In genomic region chr17:19360772-19361171, GRCh38 we compare ENCODE assay signal across 22 cellular contexts. TPM values are rescaled to one million over a fixed set of nuclear protein-coding genes. Genes with fewer than 3 reads are reported as not detected.
DNase-seq lines count a peak whose midpoint lies in the region; ATAC-seq and TF ChIP-seq lines count a peak whose summit lies in the region.
"Had no signal": no experiment of that assay in that cellular context is flagged by ENCODE, and none has a peak within 500 bp of the region (broad histone marks: within the 10 kb centered on the region; RNA-seq: fewer than 3 reads in every experiment).

No MANE protein-coding gene starts in this region.

- H3K27ac Mint-ChIP-seq in MCF 10A (ENCODE audit: low read depth, unreplicated experiment): no peak overlapping the region
- H3K27ac Mint-ChIP-seq in endodermal cell: no peak overlapping the region
- H3K27ac Mint-ChIP-seq in stimulated activated effector memory CD8-positive, alpha-beta T cell treated with anti-CD3 and anti-CD28 coated beads, Interleukin-12 subunit alpha, Interleukin-12 subunit beta, amount 100 ng/mL, for 72 hours: no peak overlapping the region
- no peak overlapping the region for H3K27ac Mint-ChIP-seq in activated T-helper 2 cell treated with anti-CD3 and anti-CD28 coated beads, Interferon-gamma antibody, Interleukin-2, Interleukin-4, amounts not matched to agents 10 μg/mL and 5 μg/mL and 100 μg/mL, durations not matched to agents 14 hours and 24 hours and 36 hours
- H3K27ac Mint-ChIP-seq in natural killer cell treated with Interleukin-12 subunit alpha and Interleukin-12 subunit beta and Interleukin-15 and Interleukin-18, amount 100 ng/mL, for 72 hours: no peak overlapping the region

- H3K4me3 Mint-ChIP-seq in MCF 10A (ENCODE audit: unreplicated experiment): peak overlapping the region; percentile 78
- no peak overlapping the region for H3K4me3 Mint-ChIP-seq in endodermal cell
- H3K4me3 Mint-ChIP-seq in stimulated activated effector memory CD8-positive, alpha-beta T cell treated with anti-CD3 and anti-CD28 coated beads, Interleukin-12 subunit alpha, Interleukin-12 subunit beta, amount 100 ng/mL, for 72 hours: peak overlapping the region; percentile 74
- H3K4me3 Mint-ChIP-seq in activated T-helper 2 cell treated with anti-CD3 and anti-CD28 coated beads, Interferon-gamma antibody, Interleukin-2, Interleukin-4, amounts not matched to agents 10 μg/mL and 5 μg/mL and 100 μg/mL, durations not matched to agents 14 hours and 24 hours and 36 hours (ENCODE audit: low read depth): no peak overlapping the region
- H3K4me3 Mint-ChIP-seq in natural killer cell treated with Interleukin-12 subunit alpha and Interleukin-12 subunit beta and Interleukin-15 and Interleukin-18, amount 100 ng/mL, for 72 hours: no peak overlapping the region

- H3K4me1 Mint-ChIP-seq in MCF 10A (ENCODE audit: insufficient read depth, unreplicated experiment) (peaks cover 14% of the 10 kb centered on the region), endodermal cell (peaks cover 21% of the 10 kb centered on the region)
- H3K4me1 Mint-ChIP-seq in stimulated activated effector memory CD8-positive, alpha-beta T cell treated with anti-CD3 and anti-CD28 coated beads, Interleukin-12 subunit alpha, Interleukin-12 subunit beta, amount 100 ng/mL, for 72 hours: peaks cover 10% of the 10 kb centered on the region
- peaks cover 3% of the 10 kb centered on the region for H3K4me1 Mint-ChIP-seq in activated T-helper 2 cell treated with anti-CD3 and anti-CD28 coated beads, Interferon-gamma antibody, Interleukin-2, Interleukin-4, amounts not matched to agents 10 μg/mL and 5 μg/mL and 100 μg/mL, durations not matched to agents 14 hours and 24 hours and 36 hours (ENCODE audit: low read depth)
- peaks cover 13 to 17% of the 10 kb centered on the region in 2 donors for H3K4me1 Mint-ChIP-seq in natural killer cell treated with Interleukin-12 subunit alpha and Interleukin-12 subunit beta and Interleukin-15 and Interleukin-18, amount 100 ng/mL, for 72 hours (ENCODE audit: low read depth in 2 of 2)

- TF ChIP-seq CTCF in MCF 10A (IDR thresholded peaks at IDR 0.05; ENCODE audit: unreplicated experiment) (no peak), breast epithelium (IDR thresholded peaks at IDR 0.05) (no peak), endodermal cell (conservative IDR thresholded peaks at IDR 0.05) (no peak)

- no TSS peak for BruUV-seq in MCF 10A (replicated peaks; lab: Mats Ljungman, UMichigan)

- no peaks in the 10 kb centered on the region for H3K36me3 ChIP-seq in breast epithelium
- no peaks in the 10 kb centered on the region for H3K36me3 ChIP-seq in SJCRH30
- peaks cover 5% of the 10 kb centered on the region for H3K36me3 ChIP-seq in endodermal cell (ENCODE audit: control insufficient read depth, insufficient read depth, low read length)

- no peak overlapping the region for H3K9ac ChIP-seq in endodermal cell (ENCODE audit: extremely low read depth, low read length, poor library complexity, severe bottlenecking)

- CTCF ChIA-PET in MCF 10A (lab: Yijun Ruan, JAX): no interaction called here

- ATAC-seq in stimulated activated effector memory CD8-positive, alpha-beta T cell treated with anti-CD3 and anti-CD28 coated beads, Interleukin-12 subunit alpha, Interleukin-12 subunit beta, amount 100 ng/mL, for 72 hours: no peak
- ATAC-seq in natural killer cell treated with Interleukin-12 subunit alpha and Interleukin-12 subunit beta and Interleukin-15 and Interleukin-18, amount 100 ng/mL, for 72 hours: no peak
- ATAC-seq: K562 had no signal

- peaks cover 0 to 10% of the 10 kb centered on the region in 2 donors for H3K4me1 ChIP-seq in breast epithelium
- peaks cover 21% of the 10 kb centered on the region for H3K4me1 ChIP-seq in SJCRH30
- H3K4me1 ChIP-seq in endodermal cell (ENCODE audit: control insufficient read depth, insufficient read depth, low read length): peaks cover 3% of the 10 kb centered on the region

- WGBS in endodermal cell (ENCODE audit: insufficient coverage in 1 of 2, insufficient read length in 1 of 2), 2 experiments: 95% methylated on average over 6 to 8 of the region's 8 CpGs

- H3K36me3 Mint-ChIP-seq in MCF 10A (ENCODE audit: insufficient read depth, unreplicated experiment) (peaks cover 18% of the 10 kb centered on the region), endodermal cell (ENCODE audit: low read depth) (peaks cover 20% of the 10 kb centered on the region)
- no peaks in the 10 kb centered on the region for H3K36me3 Mint-ChIP-seq in stimulated activated effector memory CD8-positive, alpha-beta T cell treated with anti-CD3 and anti-CD28 coated beads, Interleukin-12 subunit alpha, Interleukin-12 subunit beta, amount 100 ng/mL, for 72 hours
- no peaks in the 10 kb centered on the region for H3K36me3 Mint-ChIP-seq in activated T-helper 2 cell treated with anti-CD3 and anti-CD28 coated beads, Interferon-gamma antibody, Interleukin-2, Interleukin-4, amounts not matched to agents 10 μg/mL and 5 μg/mL and 100 μg/mL, durations not matched to agents 14 hours and 24 hours and 36 hours (ENCODE audit: low read depth)
- no peaks in the 10 kb centered on the region for H3K36me3 Mint-ChIP-seq in natural killer cell treated with Interleukin-12 subunit alpha and Interleukin-12 subunit beta and Interleukin-15 and Interleukin-18, amount 100 ng/mL, for 72 hours

- no peak for TF ChIP-seq POLR2A in breast epithelium (IDR thresholded peaks at IDR 0.05)

- H3K27me3 Mint-ChIP-seq in MCF 10A (ENCODE audit: insufficient read depth, unreplicated experiment): no peaks in the 10 kb centered on the region
- no peaks in the 10 kb centered on the region for H3K27me3 Mint-ChIP-seq in endodermal cell (ENCODE audit: insufficient read depth)
- peaks cover 16% of the 10 kb centered on the region for H3K27me3 Mint-ChIP-seq in activated T-helper 2 cell treated with anti-CD3 and anti-CD28 coated beads, Interferon-gamma antibody, Interleukin-2, Interleukin-4, amounts not matched to agents 10 μg/mL and 5 μg/mL and 100 μg/mL, durations not matched to agents 14 hours and 24 hours and 36 hours (ENCODE audit: low read depth)
- H3K27me3 Mint-ChIP-seq in natural killer cell treated with Interleukin-12 subunit alpha and Interleukin-12 subunit beta and Interleukin-15 and Interleukin-18, amount 100 ng/mL, for 72 hours: peaks cover 0 to 6% of the 10 kb centered on the region in 2 donors

- H3K4me3 ChIP-seq in breast epithelium: no peak overlapping the region
- H3K4me3 ChIP-seq in SJCRH30: no peak overlapping the region
- H3K4me3 ChIP-seq in endodermal cell (ENCODE audit: low read length): no peak overlapping the region
- H3K4me3 ChIP-seq: K562 had no signal

- H3K9me3 ChIP-seq in breast epithelium: no peaks in the 10 kb centered on the region
- H3K9me3 ChIP-seq in SJCRH30 (replicated peaks): no peaks in the 10 kb centered on the region
- no peaks in the 10 kb centered on the region for H3K9me3 ChIP-seq in endodermal cell (ENCODE audit: control insufficient read depth, low read length)

- intact Hi-C loops in MCF 10A (cut with micrococcal nuclease) (loop anchor here (5.0 kb wide), 1 partner anchor 287 kb away; the partner anchor contains the start of gene ALDH3A2), breast epithelium (cut with DNase I; ENCODE audit: low total_unique reads) (loop anchor here (5.0 to 10.0 kb wide), 2 partner anchors 87 to 294 kb away; no protein-coding TSS in a partner anchor)
- intact Hi-C loops in activated T-helper 2 cell treated with anti-CD3 and anti-CD28 coated beads, Interferon-gamma antibody, Interleukin-2, Interleukin-4, amounts not matched to agents 10 μg/mL and 5 μg/mL and 100 μg/mL, durations not matched to agents 14 hours and 24 hours and 36 hours (cut with micrococcal nuclease): no loop called here

- POLR2A ChIA-PET in MCF 10A (lab: Yijun Ruan, JAX): interaction anchor here (1.5 to 5.9 kb wide), 3 partner anchors 17 to 287 kb away, joined by 6 to 61 read pairs (median 22); partner anchors contain the start of genes ALDH3A2 and MAPK7

- H3K27me3 ChIP-seq in breast epithelium (no peaks in the 10 kb centered on the region), SJCRH30 (no peaks in the 10 kb centered on the region), endodermal cell (ENCODE audit: control insufficient read depth, insufficient read depth, low read length, poor library complexity, severe bottlenecking) (no peaks in the 10 kb centered on the region)

- H3K9me3 Mint-ChIP-seq in MCF 10A (ENCODE audit: unreplicated experiment) (no peaks in the 10 kb centered on the region), endodermal cell (no peaks in the 10 kb centered on the region)
- no peaks in the 10 kb centered on the region for H3K9me3 Mint-ChIP-seq in stimulated activated effector memory CD8-positive, alpha-beta T cell treated with anti-CD3 and anti-CD28 coated beads, Interleukin-12 subunit alpha, Interleukin-12 subunit beta, amount 100 ng/mL, for 72 hours
- H3K9me3 Mint-ChIP-seq in activated T-helper 2 cell treated with anti-CD3 and anti-CD28 coated beads, Interferon-gamma antibody, Interleukin-2, Interleukin-4, amounts not matched to agents 10 μg/mL and 5 μg/mL and 100 μg/mL, durations not matched to agents 14 hours and 24 hours and 36 hours: no peaks in the 10 kb centered on the region
- H3K9me3 Mint-ChIP-seq in natural killer cell treated with Interleukin-12 subunit alpha and Interleukin-12 subunit beta and Interleukin-15 and Interleukin-18, amount 100 ng/mL, for 72 hours: no peaks in the 10 kb centered on the region
- H3K9me3 Mint-ChIP-seq: CD8-positive, alpha-beta memory T cell had no signal

- no peak overlapping the region for H3K27ac ChIP-seq in breast epithelium
- no peak overlapping the region for H3K27ac ChIP-seq in SJCRH30
- H3K27ac ChIP-seq in endodermal cell (ENCODE audit: low read depth, low read length): no peak overlapping the region
- H3K27ac ChIP-seq: 22Rv1 had no signal

- DNase-seq in MCF 10A (ENCODE audit: unreplicated experiment): no peak
- DNase-seq in breast epithelium (ENCODE audit: low spot score in 2 of 2): no peak
- DNase-seq in SJCRH30: peak; percentile 15 to 38
- peak; percentile 42 for DNase-seq in endodermal cell
- no peak for DNase-seq in stimulated activated effector memory CD8-positive, alpha-beta T cell treated with anti-CD3 and anti-CD28 coated beads, Interleukin-12 subunit alpha, Interleukin-12 subunit beta, amount 100 ng/mL, for 72 hours (ENCODE audit: low spot score in 2 of 2)
- no peak for DNase-seq in activated T-helper 2 cell treated with anti-CD3 and anti-CD28 coated beads, Interferon-gamma antibody, Interleukin-2, Interleukin-4, amounts not matched to agents 10 μg/mL and 5 μg/mL and 100 μg/mL, durations not matched to agents 14 hours and 24 hours and 36 hours (ENCODE audit: low spot score)
- no peak for DNase-seq in natural killer cell treated with Interleukin-12 subunit alpha and Interleukin-12 subunit beta and Interleukin-15 and Interleukin-18, amount 100 ng/mL, for 72 hours (ENCODE audit: low spot score)
- no peak for DNase-seq in activated naive CD4-positive, alpha-beta T cell (lab: John Stamatoyannopoulos, UW)
- DNase-seq: C1 segment of cervical spinal cord, DMS53, GF-D8, MM.1S, NCI-H1048, NCI-H1417 treated with DMSO at 0.1 percent for 48 hours, NCI-H187, NCI-H446, NCI-H526, RPMI8226 had no signal

RNA-seq across cellular contexts. Expression of gene B9D1, which starts 1.8 kb away (rescaled TPM):
- total RNA-seq in MCF 10A (2022): 30.4 and 33.0 TPM in 2 replicates
- total RNA-seq in breast epithelium: 10 to 100 TPM; 14.4 to 29.2 (median 28.4) TPM
- total RNA-seq in SJCRH30 (2014; rRNA removed; shearing (Covaris generic)): 15.2 and 15.3 TPM in 2 replicates
- 10 to 100 TPM; 37.7 to 42.8 TPM for total RNA-seq in endodermal cell
- polyA plus RNA-seq in endodermal cell (2013, experiment 1 of 2): 28.5 TPM
- polyA plus RNA-seq in endodermal cell (2013, experiment 2 of 2): 25.0 TPM
- total RNA-seq in activated T-helper 2 cell treated with anti-CD3 and anti-CD28 coated beads, Interferon-gamma antibody, Interleukin-2, Interleukin-4, amounts not matched to agents 10 μg/mL and 5 μg/mL and 100 μg/mL, durations not matched to agents 14 hours and 24 hours and 36 hours: 6.7 TPM in 2 replicates
- total RNA-seq in natural killer cell treated with Interleukin-12 subunit alpha and Interleukin-12 subunit beta and Interleukin-15 and Interleukin-18, amount 100 ng/mL, for 72 hours: 1 to 10 TPM; 2.2 to 4.9 TPM

RNA-seq across cellular contexts. Expression of gene MAPK7, which starts 17.5 kb away (rescaled TPM):
- total RNA-seq in MCF 10A (2022): 14.5 and 18.2 TPM in 2 replicates
- total RNA-seq in breast epithelium: 10 to 100 TPM; 21.4 to 39.0 (median 22.7) TPM
- total RNA-seq in SJCRH30 (2014; rRNA removed; shearing (Covaris generic)): 38.3 and 43.1 TPM in 2 replicates
- 10 to 100 TPM; 33.3 to 53.4 TPM for total RNA-seq in endodermal cell
- 29.3 TPM for polyA plus RNA-seq in endodermal cell (2013, experiment 1 of 2)
- 25.5 TPM for polyA plus RNA-seq in endodermal cell (2013, experiment 2 of 2)
- 18.9 and 22.6 TPM in 2 replicates for total RNA-seq in activated T-helper 2 cell treated with anti-CD3 and anti-CD28 coated beads, Interferon-gamma antibody, Interleukin-2, Interleukin-4, amounts not matched to agents 10 μg/mL and 5 μg/mL and 100 μg/mL, durations not matched to agents 14 hours and 24 hours and 36 hours
- 10 to 100 TPM; 28.7 to 29.8 TPM for total RNA-seq in natural killer cell treated with Interleukin-12 subunit alpha and Interleukin-12 subunit beta and Interleukin-15 and Interleukin-18, amount 100 ng/mL, for 72 hours

RNA-seq across cellular contexts. Expression of gene MFAP4, which starts 26.2 kb away (rescaled TPM):
- not detected in 2 replicates for total RNA-seq in MCF 10A (2022)
- total RNA-seq in breast epithelium: 100 to 1,000 TPM in 2 of 3 donors, 10 to 100 TPM in 1; 45.5 to 186 (median 116) TPM
- total RNA-seq in SJCRH30 (2014; rRNA removed; shearing (Covaris generic)): 79.6 and 82.5 TPM in 2 replicates
- total RNA-seq in endodermal cell: 10 to 100 TPM; 11.1 to 36.8 TPM
- polyA plus RNA-seq in endodermal cell (2013, experiment 1 of 2): 20.4 TPM
- polyA plus RNA-seq in endodermal cell (2013, experiment 2 of 2): 18.1 TPM
- not detected in 2 replicates for total RNA-seq in activated T-helper 2 cell treated with anti-CD3 and anti-CD28 coated beads, Interferon-gamma antibody, Interleukin-2, Interleukin-4, amounts not matched to agents 10 μg/mL and 5 μg/mL and 100 μg/mL, durations not matched to agents 14 hours and 24 hours and 36 hours
- not detected for total RNA-seq in natural killer cell treated with Interleukin-12 subunit alpha and Interleukin-12 subunit beta and Interleukin-15 and Interleukin-18, amount 100 ng/mL, for 72 hours
- total RNA-seq: CD8-positive, alpha-beta memory T cell had no signal
- polyA plus RNA-seq: CD8-positive, alpha-beta memory T cell had no signal

RNA-seq across cellular contexts. Expression of gene RNF112, which starts 50.3 kb away (rescaled TPM):
- total RNA-seq in MCF 10A (2022) (0.25 TPM in 1 of 2 replicates, not detected in the other), breast epithelium (1 to 10 TPM in 2 of 3 donors, under 1 TPM in 1; 0.96 to 2.9 (median 2.3) TPM), endodermal cell (1 to 10 TPM; 1.1 to 1.9 TPM)
- 1.2 and 2.4 TPM in 2 replicates for total RNA-seq in SJCRH30 (2014; rRNA removed; shearing (Covaris generic))
- polyA plus RNA-seq in endodermal cell (2013, experiment 1 of 2): 1.4 TPM
- 1.1 TPM for polyA plus RNA-seq in endodermal cell (2013, experiment 2 of 2)
- total RNA-seq in activated T-helper 2 cell treated with anti-CD3 and anti-CD28 coated beads, Interferon-gamma antibody, Interleukin-2, Interleukin-4, amounts not matched to agents 10 μg/mL and 5 μg/mL and 100 μg/mL, durations not matched to agents 14 hours and 24 hours and 36 hours: 0.16 and 0.32 TPM in 2 replicates
- total RNA-seq in natural killer cell treated with Interleukin-12 subunit alpha and Interleukin-12 subunit beta and Interleukin-15 and Interleukin-18, amount 100 ng/mL, for 72 hours: 1 to 10 TPM in 1 of 2 donors, under 1 TPM in 1; 0.14 to 1.1 TPM
- total RNA-seq: LHCN-M2 had no signal
- polyA plus RNA-seq: CD8-positive, alpha-beta memory T cell; K562 had no signal

Comparison
In these comparisons a context has a peak if more than half of its experiments do, and no peak if none do; other contexts are left out.
1. RNA of gene MFAP4, which starts 26.2 kb away (total RNA-seq): 45.5 to 186 TPM in breast epithelium, 79.6 to 82.5 TPM in SJCRH30 and 11.1 to 36.8 TPM in endodermal cell; not detected in MCF 10A, not detected in activated T-helper 2 cell treated with anti-CD3 and anti-CD28 coated beads, Interferon-gamma antibody, Interleukin-2, Interleukin-4, amounts not matched to agents 10 μg/mL and 5 μg/mL and 100 μg/mL, durations not matched to agents 14 hours and 24 hours and 36 hours and not detected in natural killer cell treated with Interleukin-12 subunit alpha and Interleukin-12 subunit beta and Interleukin-15 and Interleukin-18, amount 100 ng/mL, for 72 hours; every median in the first group is over 10 times any median in the second.
2. DNase-seq: peak in SJCRH30 (2 of 2) and endodermal cell (single experiment); none in MCF 10A (single experiment), breast epithelium (0 of 2), stimulated activated effector memory CD8-positive, alpha-beta T cell treated with anti-CD3 and anti-CD28 coated beads, Interleukin-12 subunit alpha, Interleukin-12 subunit beta, amount 100 ng/mL, for 72 hours (0 of 2), activated T-helper 2 cell treated with anti-CD3 and anti-CD28 coated beads, Interferon-gamma antibody, Interleukin-2, Interleukin-4, amounts not matched to agents 10 μg/mL and 5 μg/mL and 100 μg/mL, durations not matched to agents 14 hours and 24 hours and 36 hours (single experiment), natural killer cell treated with Interleukin-12 subunit alpha and Interleukin-12 subunit beta and Interleukin-15 and Interleukin-18, amount 100 ng/mL, for 72 hours (single experiment) and activated naive CD4-positive, alpha-beta T cell (0 of 4).
3. H3K4me3 Mint-ChIP-seq: peak in MCF 10A (single experiment) and stimulated activated effector memory CD8-positive, alpha-beta T cell treated with anti-CD3 and anti-CD28 coated beads, Interleukin-12 subunit alpha, Interleukin-12 subunit beta, amount 100 ng/mL, for 72 hours (single experiment); none in endodermal cell (single experiment), activated T-helper 2 cell treated with anti-CD3 and anti-CD28 coated beads, Interferon-gamma antibody, Interleukin-2, Interleukin-4, amounts not matched to agents 10 μg/mL and 5 μg/mL and 100 μg/mL, durations not matched to agents 14 hours and 24 hours and 36 hours (single experiment) and natural killer cell treated with Interleukin-12 subunit alpha and Interleukin-12 subunit beta and Interleukin-15 and Interleukin-18, amount 100 ng/mL, for 72 hours (single experiment).